8 cellular contexts compared by ENCODE assay signal in genomic region chr5:53031695-53032096, GRCh38. TPM values are rescaled to one million over a fixed set of nuclear protein-coding genes. Genes with fewer than 3 reads are reported as not detected.
DNase-seq lines count a peak whose midpoint lies in the region; ATAC-seq, FAIRE-seq and TF ChIP-seq lines count a peak whose summit lies in the region.

No MANE protein-coding gene starts in this region.

- DNase-seq in Daoy (ENCODE audit: low read depth) = peak; percentile 89
- no peak for DNase-seq in Panc1 (ENCODE audit: low read depth, low spot score)
- DNase-seq in colonic mucosa = no peak
- DNase-seq in pancreas = no peak

- peak; percentile 79 for ATAC-seq in Panc1
- ATAC-seq in pancreas = peak in 3 of 4 donors; percentile 75 to 86 (median 82)
- ATAC-seq in HG02884 (IDR thresholded peaks at IDR 0.05; ENCODE audit: unreplicated experiment) = no peak
- ATAC-seq in GM21515 (IDR thresholded peaks at IDR 0.05; ENCODE audit: unreplicated experiment) = no peak
- ATAC-seq in GM19463 (IDR thresholded peaks at IDR 0.05; ENCODE audit: unreplicated experiment) = no peak
- ATAC-seq in GM19467 (IDR thresholded peaks at IDR 0.05; ENCODE audit: unreplicated experiment) = no peak

- in situ Hi-C loops in Panc1 (cut with HindIII; ENCODE audit: low pct_unique_long_range_greater_than_20kb, low sequenced_read_pairs) = no loop called here

- TF ChIP-seq CTCF in Panc1 (IDR thresholded peaks at IDR 0.05) (no peak), colonic mucosa (IDR thresholded peaks at IDR 0.05) (no peak), pancreas (IDR thresholded peaks at IDR 0.05) (no peak)

- H3K9ac ChIP-seq in colonic mucosa (ENCODE audit: low read depth in 2 of 2, low read length in 2 of 2) = peak overlapping the region in 1 of 2 donors; percentile 8

- H3K36me3 ChIP-seq in Panc1 (ENCODE audit: control insufficient read depth, insufficient read depth, low read length) (no peaks in the 10 kb centered on the region; the same call in 1 of the 2 replicates), colonic mucosa (no peaks in the 10 kb centered on the region), pancreas (no peaks in the 10 kb centered on the region)

- CTCF ChIA-PET in Panc1 (lab: Charles Lee) = no interaction called here

- BruUV-seq in Panc1 (replicated peaks; lab: Mats Ljungman, UMichigan) = no TSS peak

- H3K4me3 ChIP-seq in Panc1 (ENCODE audit: low read depth in 2 of 2, low read length in 2 of 2) (0 out of 4 replicates have a peak overlapping the region, but pooled peaks of 1 of the 2 experiments have one; percentile 11), colonic mucosa (no peak overlapping the region), pancreas (no peak overlapping the region)

- intact Hi-C loops in Panc1 (cut with micrococcal nuclease; ENCODE audit: unreplicated experiment) (no loop called here), colonic mucosa (cut with DNase I) (no loop called here), pancreas (cut with DNase I) (no loop called here)

- no peak for FAIRE-seq in pancreas (lab: Jason Lieb, UNC)

- H3K27ac ChIP-seq in Panc1 (ENCODE audit: low read length) (peak overlapping the region; percentile 83), colonic mucosa (peak overlapping the region; percentile 38), pancreas (peak overlapping the region in 2 of 4 donors; percentile 54 to 61)

- no peaks in the 10 kb centered on the region for H3K27me3 ChIP-seq in Panc1 (ENCODE audit: control insufficient read depth, insufficient read depth, low read length)
- no peaks in the 10 kb centered on the region for H3K27me3 ChIP-seq in colonic mucosa
- H3K27me3 ChIP-seq in pancreas = no peaks in the 10 kb centered on the region

- H3K4me1 ChIP-seq in Panc1 (ENCODE audit: control insufficient read depth, insufficient read depth, low read length) (peaks cover 62% of the 10 kb centered on the region), colonic mucosa (no peaks in the 10 kb centered on the region), pancreas (peaks cover 0 to 16% (median 0%) of the 10 kb centered on the region in 3 donors)

- WGBS in pancreas, 2 donors = 79 to 81% methylated on average over 4 of the region's 4 CpGs

- no peaks in the 10 kb centered on the region for H3K9me3 ChIP-seq in Panc1 (ENCODE audit: control insufficient read depth, insufficient read depth, low read depth, low read length)
- no peaks in the 10 kb centered on the region for H3K9me3 ChIP-seq in colonic mucosa
- no peaks in the 10 kb centered on the region for H3K9me3 ChIP-seq in pancreas

- POLR2A ChIA-PET in Panc1 (lab: Charles Lee) = interaction anchor here (0.6 kb wide), 1 partner anchor 78 kb away, joined by 3 read pairs; no protein-coding TSS in a partner anchor

RNA-seq across cellular contexts. Expression of gene ITGA2, which starts 42.5 kb away (rescaled TPM):
- 27.4 and 32.0 TPM in 2 replicates for total RNA-seq in Daoy (2014; rRNA removed; shearing (Covaris generic))
- total RNA-seq in Panc1 (2021; ENCODE audit: unreplicated experiment) = 41.8 TPM
- 10.0 TPM for polyA plus RNA-seq in Panc1 (2012; ENCODE audit: insufficient read length)
- total RNA-seq in colonic mucosa = 10 to 100 TPM; 18.3 to 19.7 TPM
- total RNA-seq in pancreas = 10 to 100 TPM in 1 of 6 donors, 1 to 10 TPM in 5; 1.3 to 12.6 (median 1.8) TPM
- under 1 TPM; 0.30 to 0.61 TPM for polyA plus RNA-seq in pancreas

Comparison
In these comparisons a context has a peak if more than half of its experiments do, and no peak if none do; other contexts are left out.
1. ATAC-seq: peak in Panc1 (single experiment) and pancreas (3 of 4); none in HG02884 (single experiment), GM21515 (single experiment), GM19463 (single experiment) and GM19467 (single experiment).